12 cellular contexts compared by ENCODE assay signal in genomic region chr7:124263232-124263827, GRCh38.
A peak's percentile ranks its signal among the peaks of the same experiment; 100 is the strongest.
DNase-seq lines count a peak whose midpoint lies in the region; ATAC-seq, FAIRE-seq and TF ChIP-seq lines count a peak whose summit lies in the region.
"Had no signal": no experiment of that assay in that cellular context is flagged by ENCODE, and none has a peak within 500 bp of the region (broad histone marks: within the 10 kb centered on the region; RNA-seq: fewer than 3 reads in every experiment).

No MANE protein-coding gene starts in this region.

- H3K4me3 ChIP-seq in A549 (no peak overlapping the region), SU-DHL-6 (ENCODE audit: insufficient read depth, low read length, poor library complexity, severe bottlenecking) (peak overlapping the region; percentile 33)
- H3K4me3 ChIP-seq: thoracic aorta had no signal

- no peaks in the 10 kb centered on the region for H4K20me1 ChIP-seq in SU-DHL-6 (ENCODE audit: low read depth, low read length)

- peak overlapping the region; percentile 28; the same call in 1 of the 2 replicates for H3K9ac ChIP-seq in SU-DHL-6 (ENCODE audit: low read length)

- intact Hi-C loops in activated naive CD4-positive, alpha-beta T cell treated with anti-CD3 and anti-CD28 coated beads for 36 hours (cut with micrococcal nuclease), result no loop called here

- no peaks in the 10 kb centered on the region for H3K4me1 ChIP-seq in A549

- peak in 1 of 2 experiments; percentile 21 for DNase-seq in A549 (ENCODE audit: low read depth in 1 of 2, low spot score in 1 of 2)
- no peak for DNase-seq in anterior cingulate cortex (lab: John Stamatoyannopoulos, UW)
- DNase-seq in activated gamma-delta T cell treated with Interleukin-2 at 50 U/mL for 16 hours, result no peak
- DNase-seq in NCI-H2107 treated with DMSO at 0.1 percent for 48 hours (lab: John Stamatoyannopoulos, UW; ENCODE audit: unreplicated experiment), result no peak
- no peak for DNase-seq in activated naive CD4-positive, alpha-beta T cell treated with anti-CD3 and anti-CD28 coated beads for 36 hours
- DNase-seq: NCI-H146 had no signal

- H3K36me3 ChIP-seq in SU-DHL-6 (ENCODE audit: low read length), result no peaks in the 10 kb centered on the region
- H3K36me3 ChIP-seq: thoracic aorta had no signal

- H3F3A ChIP-seq in SU-DHL-6 (ENCODE audit: insufficient read depth), result peaks cover 16% of the 10 kb centered on the region; the same call in 1 of the 2 replicates

- TF ChIP-seq EP300 in A549 (IDR thresholded peaks at IDR 0.05), result no peak

- no peaks in the 10 kb centered on the region for H3K9me2 ChIP-seq in SU-DHL-6 (replicated peaks; ENCODE audit: insufficient read depth, low read length)

- no peaks in the 10 kb centered on the region for H3K4me1 Mint-ChIP-seq in activated naive CD4-positive, alpha-beta T cell treated with anti-CD3 and anti-CD28 coated beads for 36 hours (ENCODE audit: low read depth)

- H3K4me3 Mint-ChIP-seq in activated naive CD4-positive, alpha-beta T cell treated with anti-CD3 and anti-CD28 coated beads for 36 hours, result no peak overlapping the region
- H3K4me3 Mint-ChIP-seq: brain had no signal

- H3K4me2 ChIP-seq in A549 (peak overlapping the region; percentile 28; the same call in 2 of the 3 replicates), SU-DHL-6 (ENCODE audit: low read depth, low read length, poor library complexity, severe bottlenecking) (peak overlapping the region; percentile 63)

- CTCF ChIA-PET in A549 (lab: Yijun Ruan, JAX), result no interaction called here
- CTCF ChIA-PET in activated naive CD4-positive, alpha-beta T cell treated with anti-CD3 and anti-CD28 coated beads for 36 hours (lab: Charles Lee), result no interaction called here

- H3K9me3 Mint-ChIP-seq in activated naive CD4-positive, alpha-beta T cell treated with anti-CD3 and anti-CD28 coated beads for 36 hours, result no peaks in the 10 kb centered on the region
- H3K9me3 Mint-ChIP-seq: brain had no signal

- TF ChIP-seq POLR2A in A549 (IDR thresholded peaks at IDR 0.05; ENCODE audit: low read length), result no peak

- no peaks in the 10 kb centered on the region for H3K79me2 ChIP-seq in SU-DHL-6 (ENCODE audit: insufficient read depth, low read length)

- TF ChIP-seq CTCF in A549 (IDR thresholded peaks at IDR 0.05), result no peak
- TF ChIP-seq CTCF in SU-DHL-6 (IDR thresholded peaks at IDR 0.05; ENCODE audit: insufficient read depth, low read length, poor library complexity, severe bottlenecking), result no peak

- no peak for TF ChIP-seq RAD21 in A549 (conservative IDR thresholded peaks at IDR 0.05 in 1 of 2, IDR thresholded peaks at IDR 0.05 in 1 of 2)

- H3K27me3 ChIP-seq in SU-DHL-6 (ENCODE audit: low read length), result no peaks in the 10 kb centered on the region

- no peak; a peak in 1 of 6 replicates for ATAC-seq in A549
- ATAC-seq in GM19395 (IDR thresholded peaks at IDR 0.05; ENCODE audit: unreplicated experiment), result peak; percentile 90
- peak; percentile 83 for ATAC-seq in HG03066 (IDR thresholded peaks at IDR 0.05; ENCODE audit: low read depth, unreplicated experiment)

- peak overlapping the region; percentile 89 for H2AFZ ChIP-seq in SU-DHL-6 (ENCODE audit: low read depth, low read length, severe bottlenecking)

- FAIRE-seq in A549 (lab: Jason Lieb, UNC), result no peak

- no peaks in the 10 kb centered on the region for H3K9me3 ChIP-seq in A549
- H3K9me3 ChIP-seq in SU-DHL-6 (ENCODE audit: insufficient read depth, low read length), result no peaks in the 10 kb centered on the region
- H3K9me3 ChIP-seq: thoracic aorta had no signal

- POLR2A ChIA-PET in A549 (lab: Yijun Ruan, JAX), result no interaction called here

- no peaks in the 10 kb centered on the region for H3K27me3 Mint-ChIP-seq in activated naive CD4-positive, alpha-beta T cell treated with anti-CD3 and anti-CD28 coated beads for 36 hours (ENCODE audit: low read depth)
- H3K27me3 Mint-ChIP-seq: brain had no signal

- H3K36me3 Mint-ChIP-seq in activated naive CD4-positive, alpha-beta T cell treated with anti-CD3 and anti-CD28 coated beads for 36 hours (ENCODE audit: low read depth), result no peaks in the 10 kb centered on the region
- H3K36me3 Mint-ChIP-seq: brain had no signal

- 31% methylated on average over 4 of the region's 4 CpGs for WGBS in A549 (ENCODE audit: missing lambda C conversion rate)

- peak overlapping the region; percentile 22 to 23; a peak in 2 of 6 replicates for H3K27ac ChIP-seq in A549
- peak overlapping the region; percentile 75 for H3K27ac ChIP-seq in SU-DHL-6 (ENCODE audit: low read depth, low read length)
- H3K27ac ChIP-seq: C4-2B, thoracic aorta had no signal

- H3K27ac Mint-ChIP-seq in activated naive CD4-positive, alpha-beta T cell treated with anti-CD3 and anti-CD28 coated beads for 36 hours, result no peak overlapping the region

TF ChIP-seq in A549, 52 proteins besides CTCF, POLR2A, EP300 and RAD21:
- no peak for TF ChIP-seq POLR2AphosphoS2 (conservative IDR thresholded peaks at IDR 0.05; ENCODE audit: low read length)
- no peak for TF ChIP-seq EHMT2 (IDR thresholded peaks at IDR 0.05; ENCODE audit: low read depth)
- no peak for TF ChIP-seq HDAC2 (IDR thresholded peaks at IDR 0.05)
- TF ChIP-seq TFCP2L1 (CRISPR knock-in tag; IDR thresholded peaks at IDR 0.05), result no peak
- no peak for TF ChIP-seq HOXB5 (CRISPR knock-in tag; IDR thresholded peaks at IDR 0.05)
- TF ChIP-seq CEBPB (IDR thresholded peaks at IDR 0.05), result no peak
- no peak for TF ChIP-seq SMC3 (IDR thresholded peaks at IDR 0.05)
- TF ChIP-seq FOXS1 (CRISPR knock-in tag; IDR thresholded peaks at IDR 0.05), result no peak
- no peak for TF ChIP-seq TP53 (CRISPR knock-in tag; IDR thresholded peaks at IDR 0.05)
- no peak for TF ChIP-seq BHLHE40 (IDR thresholded peaks at IDR 0.05; ENCODE audit: low read depth, low read length)
- TF ChIP-seq, protein P1, sequence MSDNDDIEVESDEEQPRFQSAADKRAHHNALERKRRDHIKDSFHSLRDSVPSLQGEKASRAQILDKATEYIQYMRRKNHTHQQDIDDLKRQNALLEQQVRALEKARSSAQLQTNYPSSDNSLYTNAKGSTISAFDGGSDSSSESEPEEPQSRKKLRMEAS (IDR thresholded peaks at IDR 0.05), result no peak
- no peak for TF ChIP-seq NR3C1 (IDR thresholded peaks at IDR 0.05)
- no peak for TF ChIP-seq MAZ (IDR thresholded peaks at IDR 0.05; ENCODE audit: borderline replicate concordance, low read depth, low read length)
- no peak for TF ChIP-seq MAFK (IDR thresholded peaks at IDR 0.05; ENCODE audit: partially characterized antibody)
- TF ChIP-seq ZFP36 (IDR thresholded peaks at IDR 0.05; ENCODE audit: borderline replicate concordance, partially characterized antibody), result no peak
- TF ChIP-seq, protein P2, sequence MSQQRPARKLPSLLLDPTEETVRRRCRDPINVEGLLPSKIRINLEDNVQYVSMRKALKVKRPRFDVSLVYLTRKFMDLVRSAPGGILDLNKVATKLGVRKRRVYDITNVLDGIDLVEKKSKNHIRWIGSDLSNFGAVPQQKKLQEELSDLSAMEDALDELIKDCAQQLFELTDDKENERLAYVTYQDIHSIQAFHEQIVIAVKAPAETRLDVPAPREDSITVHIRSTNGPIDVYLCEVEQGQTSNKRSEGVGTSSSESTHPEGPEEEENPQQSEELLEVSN (IDR thresholded peaks at IDR 0.05; ENCODE audit: borderline replicate concordance, low read depth), result no peak
- no peak for TF ChIP-seq USF2 (IDR thresholded peaks at IDR 0.05)

Comparison
In these comparisons a context has a peak if more than half of its experiments do, and no peak if none do; other contexts are left out.
1. ATAC-seq: peak in GM19395 (single experiment) and HG03066 (single experiment); none in A549 (0 of 2).